Comparison of ENCODE assay signal across 8 cellular contexts in genomic region chr5:893137-893506, GRCh38. TPM values are rescaled to one million over a fixed set of nuclear protein-coding genes. Genes with fewer than 3 reads are reported as not detected.
DNase-seq lines count a peak whose midpoint lies in the region; ATAC-seq and TF ChIP-seq lines count a peak whose summit lies in the region.

No MANE protein-coding gene starts in this region.

- no peaks in the 10 kb centered on the region for H3K9me2 ChIP-seq in OCI-LY7 (ENCODE audit: insufficient read depth, low read length)

- CTCF ChIA-PET in OCI-LY7 (lab: Charles Lee; ENCODE audit: unreplicated experiment), result interaction anchor here (1.2 kb wide), 1 partner anchor 9 kb away, joined by 5 read pairs; no protein-coding TSS in a partner anchor
- CTCF ChIA-PET in GM10248 (lab: Yijun Ruan, JAX), result interaction anchor here (0.7 to 5.4 kb wide), 7 partner anchors 11 to 705 kb away, joined by 3 to 38 read pairs (median 3); partner anchors contain the start of gene PDCD6

- peak overlapping the region; percentile 3; the same call in 1 of the 2 replicates for H2AFZ ChIP-seq in OCI-LY7 (ENCODE audit: low read length)

- peak; percentile 9 for ATAC-seq in GM21723 (IDR thresholded peaks at IDR 0.05; ENCODE audit: unreplicated experiment)
- ATAC-seq in GM18520 (IDR thresholded peaks at IDR 0.05; ENCODE audit: unreplicated experiment), result no peak
- no peak for ATAC-seq in GM19397 (IDR thresholded peaks at IDR 0.05; ENCODE audit: unreplicated experiment)

- peaks cover 65% of the 10 kb centered on the region for H3K36me3 ChIP-seq in OCI-LY7 (ENCODE audit: insufficient read depth, low read length)
- H3K36me3 ChIP-seq in esophagus (ENCODE audit: control insufficient read depth in 2 of 2, insufficient read depth in 2 of 2, low read length in 1 of 2), result peaks cover under 1 to 20% of the 10 kb centered on the region in 2 donors

- H3K4me3 Mint-ChIP-seq in CD14-positive monocyte, result peak overlapping the region; percentile 61 to 62

- H3K27ac ChIP-seq in OCI-LY7 (ENCODE audit: low read depth, low read length, poor library complexity, severe bottlenecking), result peak overlapping the region; percentile 38
- no peak overlapping the region for H3K27ac ChIP-seq in esophagus (ENCODE audit: low read depth in 2 of 2, low read length in 1 of 2)

- BruUV-seq in OCI-LY7 (replicated peaks; lab: Mats Ljungman, UMichigan), result no TSS peak

- intact Hi-C loops in CD14-positive monocyte (cut with micrococcal nuclease), result loop anchor here (5.0 to 10.0 kb wide), 5 partner anchors 281 to 912 kb away; partner anchors contain the start of genes CEP72 (in 1 of the 2), CLPTM1L (in 1 of the 2), NDUFS6 (in 1 of the 2) and PDCD6 (in 1 of the 2)
- intact Hi-C loops in OCI-LY7 (cut with micrococcal nuclease; ENCODE audit: unreplicated experiment), result no loop called here

- no peaks in the 10 kb centered on the region for H4K20me1 ChIP-seq in OCI-LY7 (ENCODE audit: insufficient read depth, low read length)

- H3K4me1 ChIP-seq in OCI-LY7 (ENCODE audit: insufficient read depth, low read length, poor library complexity, severe bottlenecking) (peaks cover 22% of the 10 kb centered on the region), esophagus (ENCODE audit: control insufficient read depth in 2 of 2, insufficient read depth in 2 of 2, low read length in 1 of 2) (peaks cover 3 to 13% of the 10 kb centered on the region in 2 donors)

- TF ChIP-seq CTCF in CD14-positive monocyte (IDR thresholded peaks at IDR 0.05) (no peak), OCI-LY7 (conservative IDR thresholded peaks at IDR 0.05; ENCODE audit: low read length) (no peak), retinal pigment epithelial cell (conservative IDR thresholded peaks at IDR 0.05; ENCODE audit: low read depth, low read length) (no peak), GM10248 (IDR thresholded peaks at IDR 0.05; ENCODE audit: control extremely low read depth, extremely low read depth, low read depth, missing control alignments) (no peak)

- H3K27ac Mint-ChIP-seq in CD14-positive monocyte, result peak overlapping the region in 1 of 7 donors; percentile 46

- peaks cover 19% of the 10 kb centered on the region for H3K4me1 Mint-ChIP-seq in CD14-positive monocyte

- H3K79me2 ChIP-seq in OCI-LY7 (ENCODE audit: insufficient read depth, low read depth, low read length), result peaks cover 51% of the 10 kb centered on the region

- H3K36me3 Mint-ChIP-seq in CD14-positive monocyte, result peaks cover 39 to 53% of the 10 kb centered on the region in 2 donors

- no peaks in the 10 kb centered on the region for H3K9me3 Mint-ChIP-seq in CD14-positive monocyte

- peaks cover 0 to 2% (median 0%) of the 10 kb centered on the region in 3 donors for H3K27me3 Mint-ChIP-seq in CD14-positive monocyte (ENCODE audit: low read depth in 3 of 3)

- DNase-seq in CD14-positive monocyte (ENCODE audit: low spot score) (no peak), OCI-LY7 (ENCODE audit: low spot score) (peak; percentile 20), retinal pigment epithelial cell (ENCODE audit: low read depth) (no peak), GM10248 (ENCODE audit: extremely low spot score) (no peak)

- POLR2A ChIA-PET in OCI-LY7 (lab: Charles Lee) (interaction anchor here (0.7 kb wide), 1 partner anchor 8 kb away, joined by 3 read pairs; no protein-coding TSS in a partner anchor), GM10248 (lab: Yijun Ruan, JAX) (no interaction called here)

- H3K9me3 ChIP-seq in OCI-LY7 (ENCODE audit: low read length) (no peaks in the 10 kb centered on the region), esophagus (ENCODE audit: control insufficient read depth in 2 of 2, insufficient read depth in 1 of 2, low read depth in 1 of 2, low read length in 1 of 2) (no peaks in the 10 kb centered on the region)

- H3K4me3 ChIP-seq in OCI-LY7 (ENCODE audit: low read depth, low read length, poor library complexity, severe bottlenecking), result peak overlapping the region; percentile 94
- peak overlapping the region; percentile 71 to 89 for H3K4me3 ChIP-seq in esophagus (ENCODE audit: low read depth in 1 of 2, low read length in 2 of 2)
- peak overlapping the region; percentile 91 for H3K4me3 ChIP-seq in retinal pigment epithelial cell (ENCODE audit: low read length)

- peak overlapping the region; percentile 93 for H3K4me2 ChIP-seq in OCI-LY7 (ENCODE audit: low read length)

- WGBS in esophagus, 2 donors, result 1% methylated on average over 30 to 31 of the region's 31 CpGs

- no peaks in the 10 kb centered on the region for H3K27me3 ChIP-seq in esophagus (ENCODE audit: control insufficient read depth in 1 of 2, insufficient read depth in 2 of 2, low read length in 2 of 2)

RNA-seq across cellular contexts. Expression of gene TRIP13, which starts 0.4 kb away (rescaled TPM):
- 1 to 10 TPM in 1 of 2 donors, not detected in 1; 1.2 TPM for polyA plus RNA-seq in CD14-positive monocyte
- 51.9 and 59.4 TPM in 2 replicates for total RNA-seq in OCI-LY7 (2014; rRNA removed; shearing (Covaris generic))
- total RNA-seq in OCI-LY7 (2022), result 46.6 and 47.6 TPM in 2 replicates
- 1 to 10 TPM; 4.3 to 6.6 TPM for polyA plus RNA-seq in esophagus

RNA-seq across cellular contexts. Expression of gene BRD9, which starts 0.5 kb away (rescaled TPM):
- 1 to 10 TPM; 5.3 to 9.3 TPM for polyA plus RNA-seq in CD14-positive monocyte
- 46.7 and 53.9 TPM in 2 replicates for total RNA-seq in OCI-LY7 (2014; rRNA removed; shearing (Covaris generic))
- total RNA-seq in OCI-LY7 (2022), result 78.4 and 78.7 TPM in 2 replicates
- 10 to 100 TPM; 18.4 to 20.6 TPM for polyA plus RNA-seq in esophagus

RNA-seq across cellular contexts. Expression of gene ZDHHC11, which starts 42.3 kb away (rescaled TPM):
- polyA plus RNA-seq in CD14-positive monocyte, result not detected
- total RNA-seq in OCI-LY7 (2014; rRNA removed; shearing (Covaris generic)), result 10.6 and 10.7 TPM in 2 replicates
- total RNA-seq in OCI-LY7 (2022), result 30.0 and 32.0 TPM in 2 replicates
- 1 to 10 TPM; 2.4 to 4.0 TPM for polyA plus RNA-seq in esophagus
